ENCODE assay signal across 19 cellular contexts in genomic region chr2:41647468-41648042, GRCh38.
"Had no signal": no experiment of that assay in that cellular context is flagged by ENCODE, and none has a peak within 500 bp of the region (broad histone marks: within the 10 kb centered on the region; RNA-seq: fewer than 3 reads in every experiment).

No MANE protein-coding gene starts in this region.

- H3K9me3 ChIP-seq: breast epithelium, esophagus squamous epithelium, ovary, upper lobe of right lung had no signal

- FAIRE-seq: keratinocyte, TTC549 had no signal

- H3K4me1 ChIP-seq: breast epithelium, esophagus squamous epithelium, upper lobe of right lung had no signal

- H3K27me3 ChIP-seq: breast epithelium, esophagus squamous epithelium, ovary, upper lobe of right lung had no signal

- ATAC-seq: effector memory CD8-positive, alpha-beta T cell; natural killer cell; stimulated activated naive CD8-positive, alpha-beta T cell treated with anti-CD3 and anti-CD28 coated beads, Interleukin-15, Interleukin-2, amounts not matched to agents 100 U/mL and 50 U/mL, for 24 hours; upper lobe of right lung had no signal

- H3K4me3 ChIP-seq: breast epithelium, esophagus squamous epithelium, lung, ovary, SK-N-MC, upper lobe of right lung had no signal

- H3K27ac ChIP-seq: breast epithelium, esophagus squamous epithelium, ovary, SK-N-MC, upper lobe of right lung had no signal

- DNase-seq: activated CD4-positive, alpha-beta T cell treated with anti-CD3 and anti-CD28 coated beads, Interleukin-2, amount 50 U/mL, for 4 hours; activated gamma-delta T cell treated with Interleukin-2 at 50 U/mL for 16 hours; activated T-cell treated with anti-CD3 and anti-CD28 coated beads for 4 hours; amniotic stem cell; effector memory CD8-positive, alpha-beta T cell; esophagus squamous epithelium; foreskin melanocyte; glutamatergic neuron; hippocampal formation; natural killer cell; ovary; stimulated activated CD4-positive, alpha-beta T cell treated with anti-CD3 and anti-CD28 coated beads, Interleukin-2, amount 100 ng/mL, for 24 hours; stimulated activated naive CD8-positive, alpha-beta T cell treated with anti-CD3 and anti-CD28 coated beads, Interleukin-15, Interleukin-2, amounts not matched to agents 100 U/mL and 50 U/mL, for 24 hours; upper lobe of right lung had no signal

- H3K36me3 ChIP-seq: breast epithelium, esophagus squamous epithelium, ovary, upper lobe of right lung had no signal
